Comparison of ENCODE assay signal across 29 cellular contexts in genomic region chr16:84909686-84910085, GRCh38.
"Had no signal": no experiment of that assay in that cellular context is flagged by ENCODE, and none has a peak within 500 bp of the region (broad histone marks: within the 10 kb centered on the region; RNA-seq: fewer than 3 reads in every experiment).

No MANE protein-coding gene starts in this region.

- FAIRE-seq: colon, endometrium, frontal cortex, islet of Langerhans, small intestine, TTC549 had no signal

- H3K9me3 ChIP-seq: body of pancreas, sigmoid colon, stomach, thyroid gland had no signal

- H3K9me3 Mint-ChIP-seq: activated naive CD4-positive, alpha-beta T cell treated with anti-CD3 and anti-CD28 coated beads, Interleukin-2, amount 50 U/mL, for 72 hours; activated T-cell treated with anti-CD3 and anti-CD28 coated beads, Interleukin-2, amount 50 U/mL, for 72 hours; naive thymus-derived CD8-positive, alpha-beta T cell; stimulated activated naive B cell treated with anti-CD40 and anti-IgM and Interleukin-4, amounts not matched to agents 10 μg/mL and 1 μg/mL and 100 μg/mL, for 72 hours; T-helper 1 cell treated with Interleukin-12 subunit alpha and Interleukin-12 subunit beta and Interleukin-4 antibody, amounts not matched to agents 30 μg/mL and 1 μg/mL, for 36 hours had no signal

- H3K27ac ChIP-seq: body of pancreas, epithelial cell of prostate, sigmoid colon, thyroid gland, VCaP had no signal

- DNase-seq: activated CD4-positive, alpha-beta T cell treated with anti-CD3 and anti-CD28 coated beads for 4 hours; activated CD4-positive, alpha-beta T cell treated with anti-CD3 and anti-CD28 coated beads, Interleukin-2, amount 50 U/mL, for 4 hours; activated naive CD4-positive, alpha-beta T cell; activated T-cell treated with anti-CD3 and anti-CD28 coated beads for 4 hours; activated T-cell treated with anti-CD3 and anti-CD28 coated beads, Interleukin-2, amount 50 U/mL, for 72 hours; aorta; body of pancreas; effector CD8-positive, alpha-beta T cell; midbrain; naive thymus-derived CD8-positive, alpha-beta T cell; retina; sigmoid colon; stimulated activated CD4-positive, alpha-beta T cell treated with anti-CD3 and anti-CD28 coated beads, Interleukin-15, amount 100 ng/mL, for 24 hours; stimulated activated CD4-positive, alpha-beta T cell treated with anti-CD3 and anti-CD28 coated beads, Interleukin-2, amount 100 ng/mL, for 24 hours; stimulated activated naive B cell treated with anti-CD40 and anti-IgM and Interleukin-4, amounts not matched to agents 10 μg/mL and 1 μg/mL and 100 μg/mL, for 72 hours; stomach; SW 1271; T-helper 9 cell; thyroid gland had no signal

- H3K36me3 ChIP-seq: thyroid gland had no signal

- ATAC-seq: activated naive CD4-positive, alpha-beta T cell treated with anti-CD3 and anti-CD28 coated beads, Interleukin-2, amount 50 U/mL, for 72 hours; activated T-cell treated with anti-CD3 and anti-CD28 coated beads, Interleukin-2, amount 50 U/mL, for 72 hours; body of pancreas; naive thymus-derived CD8-positive, alpha-beta T cell; stimulated activated naive B cell treated with anti-CD40 and anti-IgM and Interleukin-4, amounts not matched to agents 10 μg/mL and 1 μg/mL and 100 μg/mL, for 72 hours had no signal

- H3K36me3 Mint-ChIP-seq: activated naive CD4-positive, alpha-beta T cell treated with anti-CD3 and anti-CD28 coated beads, Interleukin-2, amount 50 U/mL, for 72 hours; naive thymus-derived CD8-positive, alpha-beta T cell; stimulated activated naive B cell treated with anti-CD40 and anti-IgM and Interleukin-4, amounts not matched to agents 10 μg/mL and 1 μg/mL and 100 μg/mL, for 72 hours had no signal

- H3K4me3 ChIP-seq: body of pancreas, sigmoid colon, stomach, thyroid gland had no signal

- H3K4me1 Mint-ChIP-seq: stimulated activated naive B cell treated with anti-CD40 and anti-IgM and Interleukin-4, amounts not matched to agents 10 μg/mL and 1 μg/mL and 100 μg/mL, for 72 hours had no signal

- H3K27ac Mint-ChIP-seq: activated naive CD4-positive, alpha-beta T cell treated with anti-CD3 and anti-CD28 coated beads, Interleukin-2, amount 50 U/mL, for 72 hours; activated T-cell treated with anti-CD3 and anti-CD28 coated beads, Interleukin-2, amount 50 U/mL, for 72 hours; naive thymus-derived CD8-positive, alpha-beta T cell; stimulated activated naive B cell treated with anti-CD40 and anti-IgM and Interleukin-4, amounts not matched to agents 10 μg/mL and 1 μg/mL and 100 μg/mL, for 72 hours; T-helper 1 cell treated with Interleukin-12 subunit alpha and Interleukin-12 subunit beta and Interleukin-4 antibody, amounts not matched to agents 30 μg/mL and 1 μg/mL, for 36 hours had no signal

- H3K27me3 ChIP-seq: sigmoid colon, stomach, thyroid gland had no signal

- H3K4me3 Mint-ChIP-seq: activated T-cell treated with anti-CD3 and anti-CD28 coated beads, Interleukin-2, amount 50 U/mL, for 72 hours; naive thymus-derived CD8-positive, alpha-beta T cell; stimulated activated naive B cell treated with anti-CD40 and anti-IgM and Interleukin-4, amounts not matched to agents 10 μg/mL and 1 μg/mL and 100 μg/mL, for 72 hours; T-helper 1 cell treated with Interleukin-12 subunit alpha and Interleukin-12 subunit beta and Interleukin-4 antibody, amounts not matched to agents 30 μg/mL and 1 μg/mL, for 36 hours had no signal

- H3K27me3 Mint-ChIP-seq: stimulated activated naive B cell treated with anti-CD40 and anti-IgM and Interleukin-4, amounts not matched to agents 10 μg/mL and 1 μg/mL and 100 μg/mL, for 72 hours had no signal
